In genomic region chr20:51500311-51500710, GRCh38 we compare ENCODE assay signal across 9 cellular contexts. TPM values are rescaled to one million over a fixed set of nuclear protein-coding genes. Genes with fewer than 3 reads are reported as not detected.
DNase-seq lines count a peak whose midpoint lies in the region; ATAC-seq and TF ChIP-seq lines count a peak whose summit lies in the region.
"Had no signal": no experiment of that assay in that cellular context is flagged by ENCODE, and none has a peak within 500 bp of the region (broad histone marks: within the 10 kb centered on the region; RNA-seq: fewer than 3 reads in every experiment).

No MANE protein-coding gene starts in this region.

- H3K4me2 ChIP-seq in PC-9: no peak overlapping the region

- H3K9me3 ChIP-seq in PC-9 (ENCODE audit: insufficient read depth, low read depth) (no peaks in the 10 kb centered on the region), aorta (ENCODE audit: control insufficient read depth, low read length) (no peaks in the 10 kb centered on the region)
- H3K9me3 ChIP-seq: neutrophil had no signal

- H3K27ac ChIP-seq in PC-9: peak overlapping the region; percentile 22; the same call in 1 of the 2 replicates
- H3K27ac ChIP-seq in aorta (ENCODE audit: low read depth in 1 of 2, low read length in 2 of 2): no peak overlapping the region
- H3K27ac ChIP-seq: neutrophil had no signal

- POLR2A ChIA-PET in PC-9 (lab: Charles Lee; ENCODE audit: unreplicated experiment): no interaction called here

- H3F3A ChIP-seq in PC-9 (ENCODE audit: insufficient read depth, low read depth): peaks cover 21% of the 10 kb centered on the region

- H3K27me3 ChIP-seq in PC-9 (ENCODE audit: insufficient read depth, low read depth) (no peaks in the 10 kb centered on the region), aorta (ENCODE audit: control insufficient read depth in 1 of 2, insufficient read depth in 2 of 2, low read length in 1 of 2) (no peaks in the 10 kb centered on the region)

- intact Hi-C loops in PC-9 (cut with micrococcal nuclease; ENCODE audit: unreplicated experiment) (no loop called here), aorta (cut with DNase I) (no loop called here), posterior cingulate gyrus (cut with DNase I) (no loop called here)

- 55 to 68% methylated on average over 2 of the region's 3 CpGs for WGBS in aorta, 2 donors

- H3K4me1 ChIP-seq in PC-9 (replicated peaks; ENCODE audit: insufficient read depth): peaks cover 10% of the 10 kb centered on the region; the same call in 1 of the 2 replicates
- no peaks in the 10 kb centered on the region for H3K4me1 ChIP-seq in aorta (ENCODE audit: control insufficient read depth in 1 of 2, insufficient read depth in 2 of 2, low read length in 2 of 2)

- no peak overlapping the region for H2AFZ ChIP-seq in PC-9

- CTCF ChIA-PET in PC-9 (lab: Charles Lee): no interaction called here

- no TSS peak for BruUV-seq in PC-9 (replicated peaks; lab: Mats Ljungman, UMichigan)

- DNase-seq in PC-9: peak in 1 of 2 experiments; percentile 64
- peak; percentile 64 for DNase-seq in central memory CD4-positive, alpha-beta T cell
- DNase-seq in SW 1271 (lab: John Stamatoyannopoulos, UW): no peak
- no peak for DNase-seq in aorta
- DNase-seq in HT-29 (ENCODE audit: low spot score): no peak
- no peak for DNase-seq in posterior cingulate gyrus

- H3K36me3 ChIP-seq in PC-9 (ENCODE audit: low read depth) (no peaks in the 10 kb centered on the region), aorta (ENCODE audit: control insufficient read depth in 1 of 2, insufficient read depth in 2 of 2, low read length in 1 of 2) (no peaks in the 10 kb centered on the region)
- H3K36me3 ChIP-seq: neutrophil had no signal

- no peaks in the 10 kb centered on the region for H4K20me1 ChIP-seq in PC-9 (ENCODE audit: insufficient read depth)

- no peaks in the 10 kb centered on the region for H3K9me2 ChIP-seq in PC-9 (ENCODE audit: insufficient read depth)

- H3K79me2 ChIP-seq in PC-9 (ENCODE audit: low read depth): no peaks in the 10 kb centered on the region

- H3K4me3 ChIP-seq in PC-9 (no peak overlapping the region), aorta (ENCODE audit: low read length in 2 of 2) (no peak overlapping the region)

- TF ChIP-seq CTCF in PC-9 (conservative IDR thresholded peaks at IDR 0.05): no peak

- ATAC-seq in GM18511 (IDR thresholded peaks at IDR 0.05; ENCODE audit: unreplicated experiment) (peak; percentile 75), HG02678 (IDR thresholded peaks at IDR 0.05; ENCODE audit: unreplicated experiment) (peak; percentile 70), aorta (ENCODE audit: low FRiP score) (no peak)

RNA-seq across cellular contexts. Expression of gene NFATC2, which starts 42.2 kb away (rescaled TPM):
- 6.3 and 6.8 TPM in 2 replicates for total RNA-seq in PC-9 (2021)
- total RNA-seq in aorta: 10 to 100 TPM; 11.7 to 13.0 TPM
- polyA plus RNA-seq in aorta: 1 to 10 TPM; 1.7 to 3.1 TPM
- total RNA-seq in HT-29 (2014; rRNA removed; shearing (Covaris generic)): 0.51 and 0.57 TPM in 2 replicates
